ENCODE assay signal across 7 cellular contexts in genomic region chr4:26209378-26209777, GRCh38.
A peak's percentile ranks its signal among the peaks of the same experiment; 100 is the strongest.
DNase-seq lines count a peak whose midpoint lies in the region; ATAC-seq, FAIRE-seq and TF ChIP-seq lines count a peak whose summit lies in the region.
"Not testable (repeated sequence)": the region's sequence is repeated elsewhere in the genome, so short reads cannot be mapped to it uniquely, and the experiment has no call there.

No MANE protein-coding gene starts in this region.

- H3K27me3 Mint-ChIP-seq in natural killer cell treated with Interleukin-12 subunit alpha and Interleukin-12 subunit beta and Interleukin-15 and Interleukin-18, amount 100 ng/mL, for 72 hours: peaks cover 17 to 28% of the 10 kb centered on the region in 2 donors

- not testable (repeated sequence) for TF ChIP-seq CTCF in keratinocyte (optimal IDR thresholded peaks at IDR 0.05 in 1 of 3, IDR thresholded peaks at IDR 0.05 in 1 of 3, conservative IDR thresholded peaks at IDR 0.05 in 1 of 3; ENCODE audit: extremely low read depth in 1 of 3, insufficient read depth in 2 of 3, low read length in 3 of 3)

- not testable (repeated sequence) for H3K9me3 Mint-ChIP-seq in natural killer cell treated with Interleukin-12 subunit alpha and Interleukin-12 subunit beta and Interleukin-15 and Interleukin-18, amount 100 ng/mL, for 72 hours

- dilution Hi-C loops in keratinocyte (cut with MboI; ENCODE audit: extremely low pct_ligation_motif_present, low sequenced_read_pairs): not testable (repeated sequence)

- not testable (repeated sequence) for H3K79me2 ChIP-seq in keratinocyte (ENCODE audit: control insufficient read depth, insufficient read depth, low read length)

- not testable (repeated sequence) for H3K4me3 ChIP-seq in keratinocyte (ENCODE audit: control insufficient read depth in 2 of 3, extremely low read depth in 1 of 3, insufficient read depth in 2 of 3, low read depth in 1 of 3, low read length in 3 of 3)

- H3K4me1 ChIP-seq in keratinocyte (ENCODE audit: control insufficient read depth, extremely low read depth, insufficient read depth, low read length): peaks cover 11% of the 10 kb centered on the region

- H3K4me2 ChIP-seq in keratinocyte (ENCODE audit: control insufficient read depth, extremely low read depth, insufficient read depth, low read depth, low read length): not testable (repeated sequence)

- H4K20me1 ChIP-seq in keratinocyte (ENCODE audit: control insufficient read depth, extremely low read depth, insufficient read depth, low read length): not testable (repeated sequence)

- not testable (repeated sequence) for DNase-seq in HTR-8/SVneo (ENCODE audit: insufficient read length, low spot score); caudate nucleus (lab: John Stamatoyannopoulos, UW); keratinocyte (ENCODE audit: low read depth, low spot score); natural killer cell treated with Interleukin-12 subunit alpha and Interleukin-12 subunit beta and Interleukin-15 and Interleukin-18, amount 100 ng/mL, for 72 hours (ENCODE audit: low spot score); substantia nigra (lab: John Stamatoyannopoulos, UW)
- DNase-seq in NCI-H69 (lab: John Stamatoyannopoulos, UW): peak; percentile 18

- H3K36me3 ChIP-seq in keratinocyte (ENCODE audit: control insufficient read depth in 2 of 2, extremely low read depth in 1 of 2, insufficient read depth in 2 of 2, low read length in 2 of 2): not testable (repeated sequence)

- H3K4me3 Mint-ChIP-seq in natural killer cell treated with Interleukin-12 subunit alpha and Interleukin-12 subunit beta and Interleukin-15 and Interleukin-18, amount 100 ng/mL, for 72 hours: not testable (repeated sequence)

- not testable (repeated sequence) for H3K9ac ChIP-seq in keratinocyte (ENCODE audit: control insufficient read depth, extremely low read depth, insufficient read depth, low read length)

- H3K27ac ChIP-seq in angular gyrus (ENCODE audit: low read depth, low read length) (peak overlapping the region; percentile 51), caudate nucleus (ENCODE audit: low read depth, low read length) (peak overlapping the region; percentile 9), substantia nigra (ENCODE audit: low read depth, low read length, poor library complexity, severe bottlenecking) (peak overlapping the region; percentile 87)
- not testable (repeated sequence) for H3K27ac ChIP-seq in keratinocyte (ENCODE audit: control insufficient read depth, insufficient read depth, low read length)

- H3K9me1 ChIP-seq in keratinocyte (ENCODE audit: control insufficient read depth, extremely low read depth, insufficient read depth, low read length): not testable (repeated sequence)

- peaks cover 18 to 42% of the 10 kb centered on the region in 2 donors for H3K4me1 Mint-ChIP-seq in natural killer cell treated with Interleukin-12 subunit alpha and Interleukin-12 subunit beta and Interleukin-15 and Interleukin-18, amount 100 ng/mL, for 72 hours (ENCODE audit: low read depth in 2 of 2)

- FAIRE-seq in HTR-8/SVneo (lab: Jason Lieb, UNC) (peak; percentile 69), keratinocyte (lab: Jason Lieb, UNC) (peak; percentile 69)

- not testable (repeated sequence) for ATAC-seq in natural killer cell treated with Interleukin-12 subunit alpha and Interleukin-12 subunit beta and Interleukin-15 and Interleukin-18, amount 100 ng/mL, for 72 hours

- H2AFZ ChIP-seq in keratinocyte (ENCODE audit: control insufficient read depth, low read length): not testable (repeated sequence)

- H3K9me3 ChIP-seq in keratinocyte (ENCODE audit: control insufficient read depth, low read depth, low read length): not testable (repeated sequence)

- H3K27me3 ChIP-seq in keratinocyte (ENCODE audit: control insufficient read depth, extremely low read depth, insufficient read depth, low read length): not testable (repeated sequence)

- H3K27ac Mint-ChIP-seq in natural killer cell treated with Interleukin-12 subunit alpha and Interleukin-12 subunit beta and Interleukin-15 and Interleukin-18, amount 100 ng/mL, for 72 hours: peak overlapping the region; percentile 19 to 93

- peaks cover 10% of the 10 kb centered on the region for H3K36me3 Mint-ChIP-seq in natural killer cell treated with Interleukin-12 subunit alpha and Interleukin-12 subunit beta and Interleukin-15 and Interleukin-18, amount 100 ng/mL, for 72 hours
